In genomic region chr15:50563756-50564155, GRCh38 we compare ENCODE assay signal across 17 cellular contexts. TPM values are rescaled to one million over a fixed set of nuclear protein-coding genes. Genes with fewer than 3 reads are reported as not detected.
DNase-seq lines count a peak whose midpoint lies in the region; ATAC-seq and TF ChIP-seq lines count a peak whose summit lies in the region.
"Had no signal": no experiment of that assay in that cellular context is flagged by ENCODE, and none has a peak within 500 bp of the region (broad histone marks: within the 10 kb centered on the region; RNA-seq: fewer than 3 reads in every experiment).

No MANE protein-coding gene starts in this region.

- DNase-seq in activated T-cell treated with anti-CD3 and anti-CD28 coated beads, Interleukin-2, amount 50 U/mL, for 24 hours, result no peak
- DNase-seq in activated T-cell treated with anti-CD3 and anti-CD28 coated beads, Interleukin-2, amount 50 U/mL, for 1 hour, result no peak
- no peak for DNase-seq in T-helper 2 cell treated with Interferon-gamma antibody and Interleukin-4, amounts not matched to agents 5 μg/mL and 100 μg/mL, for 36 hours (ENCODE audit: low spot score)
- no peak for DNase-seq in stimulated activated naive CD8-positive, alpha-beta T cell treated with anti-CD3 and anti-CD28 coated beads, Interleukin-15, Interleukin-2, amounts not matched to agents 100 U/mL and 50 U/mL, for 24 hours
- DNase-seq in nephron progenitor cell, result no peak
- DNase-seq: EL, KG1, NCI-H1436 treated with DMSO at 0.1 percent for 48 hours, NCI-H2029 treated with DMSO at 0.1 percent for 48 hours, NCI-H748 treated with DMSO at 0.1 percent for 48 hours, OCI-M1 had no signal

- no peaks in the 10 kb centered on the region for H3K27me3 Mint-ChIP-seq in activated T-cell treated with anti-CD3 and anti-CD28 coated beads, Interleukin-2, amount 50 U/mL, for 24 hours
- no peaks in the 10 kb centered on the region for H3K27me3 Mint-ChIP-seq in T-helper 2 cell treated with Interferon-gamma antibody and Interleukin-4, amounts not matched to agents 5 μg/mL and 100 μg/mL, for 36 hours (ENCODE audit: low read depth)
- H3K27me3 Mint-ChIP-seq in activated T-helper 17 cell treated with anti-CD3 and anti-CD28 coated beads, Interleukin-2, amount 50 U/mL, for 72 hours, result no peaks in the 10 kb centered on the region
- H3K27me3 Mint-ChIP-seq in nephron progenitor cell (ENCODE audit: low read depth, poor library complexity), result no peaks in the 10 kb centered on the region

- peak; percentile 75 for ATAC-seq in activated T-helper 17 cell treated with anti-CD3 and anti-CD28 coated beads, Interleukin-2, amount 50 U/mL, for 72 hours (replicated peaks)
- peak; percentile 66 for ATAC-seq in stimulated activated naive CD8-positive, alpha-beta T cell treated with anti-CD3 and anti-CD28 coated beads, Interleukin-15, Interleukin-2, amounts not matched to agents 100 U/mL and 50 U/mL, for 24 hours
- no peak for ATAC-seq in HG02623 (IDR thresholded peaks at IDR 0.05; ENCODE audit: unreplicated experiment)
- ATAC-seq: HepG2 had no signal

- peaks cover 22% of the 10 kb centered on the region for H3K4me1 Mint-ChIP-seq in activated T-cell treated with anti-CD3 and anti-CD28 coated beads, Interleukin-2, amount 50 U/mL, for 24 hours (ENCODE audit: low read depth)
- peaks cover 21% of the 10 kb centered on the region for H3K4me1 Mint-ChIP-seq in T-helper 2 cell treated with Interferon-gamma antibody and Interleukin-4, amounts not matched to agents 5 μg/mL and 100 μg/mL, for 36 hours (ENCODE audit: low read depth)
- H3K4me1 Mint-ChIP-seq in activated T-helper 17 cell treated with anti-CD3 and anti-CD28 coated beads, Interleukin-2, amount 50 U/mL, for 72 hours, result peaks cover 16% of the 10 kb centered on the region
- H3K4me1 Mint-ChIP-seq in nephron progenitor cell, result no peaks in the 10 kb centered on the region

- no peak overlapping the region for H3K4me3 Mint-ChIP-seq in activated T-cell treated with anti-CD3 and anti-CD28 coated beads, Interleukin-2, amount 50 U/mL, for 24 hours
- no peak overlapping the region for H3K4me3 Mint-ChIP-seq in T-helper 2 cell treated with Interferon-gamma antibody and Interleukin-4, amounts not matched to agents 5 μg/mL and 100 μg/mL, for 36 hours
- H3K4me3 Mint-ChIP-seq in activated T-helper 17 cell treated with anti-CD3 and anti-CD28 coated beads, Interleukin-2, amount 50 U/mL, for 72 hours, result peak overlapping the region; percentile 46
- no peak overlapping the region for H3K4me3 Mint-ChIP-seq in nephron progenitor cell

- peaks cover 81% of the 10 kb centered on the region for H3K36me3 Mint-ChIP-seq in activated T-cell treated with anti-CD3 and anti-CD28 coated beads, Interleukin-2, amount 50 U/mL, for 24 hours (ENCODE audit: low read depth)
- H3K36me3 Mint-ChIP-seq in T-helper 2 cell treated with Interferon-gamma antibody and Interleukin-4, amounts not matched to agents 5 μg/mL and 100 μg/mL, for 36 hours (ENCODE audit: low read depth), result peaks cover 56% of the 10 kb centered on the region
- H3K36me3 Mint-ChIP-seq in activated T-helper 17 cell treated with anti-CD3 and anti-CD28 coated beads, Interleukin-2, amount 50 U/mL, for 72 hours (ENCODE audit: low read depth), result peaks cover 92% of the 10 kb centered on the region
- H3K36me3 Mint-ChIP-seq in nephron progenitor cell (ENCODE audit: low read depth), result peaks cover 67% of the 10 kb centered on the region

- TF ChIP-seq CTCF in nephron progenitor cell (IDR thresholded peaks at IDR 0.05), result no peak

- H3K9me3 Mint-ChIP-seq in activated T-cell treated with anti-CD3 and anti-CD28 coated beads, Interleukin-2, amount 50 U/mL, for 24 hours, result no peaks in the 10 kb centered on the region
- no peaks in the 10 kb centered on the region for H3K9me3 Mint-ChIP-seq in T-helper 2 cell treated with Interferon-gamma antibody and Interleukin-4, amounts not matched to agents 5 μg/mL and 100 μg/mL, for 36 hours
- H3K9me3 Mint-ChIP-seq in activated T-helper 17 cell treated with anti-CD3 and anti-CD28 coated beads, Interleukin-2, amount 50 U/mL, for 72 hours, result no peaks in the 10 kb centered on the region
- no peaks in the 10 kb centered on the region for H3K9me3 Mint-ChIP-seq in nephron progenitor cell

- H3K27ac Mint-ChIP-seq in activated T-cell treated with anti-CD3 and anti-CD28 coated beads, Interleukin-2, amount 50 U/mL, for 24 hours, result peak overlapping the region; percentile 87
- H3K27ac Mint-ChIP-seq in T-helper 2 cell treated with Interferon-gamma antibody and Interleukin-4, amounts not matched to agents 5 μg/mL and 100 μg/mL, for 36 hours, result peak overlapping the region; percentile 78
- H3K27ac Mint-ChIP-seq in activated T-helper 17 cell treated with anti-CD3 and anti-CD28 coated beads, Interleukin-2, amount 50 U/mL, for 72 hours, result peak overlapping the region; percentile 64
- no peak overlapping the region for H3K27ac Mint-ChIP-seq in nephron progenitor cell

RNA-seq across cellular contexts. Expression of gene USP50, which starts 17.3 kb away (rescaled TPM):
- total RNA-seq in activated T-helper 17 cell treated with anti-CD3 and anti-CD28 coated beads, Interleukin-2, amount 50 U/mL, for 72 hours, result not detected
- total RNA-seq: H4, NCI-H460, RPMI7951 had no signal
